In the genomic region with DNA sequence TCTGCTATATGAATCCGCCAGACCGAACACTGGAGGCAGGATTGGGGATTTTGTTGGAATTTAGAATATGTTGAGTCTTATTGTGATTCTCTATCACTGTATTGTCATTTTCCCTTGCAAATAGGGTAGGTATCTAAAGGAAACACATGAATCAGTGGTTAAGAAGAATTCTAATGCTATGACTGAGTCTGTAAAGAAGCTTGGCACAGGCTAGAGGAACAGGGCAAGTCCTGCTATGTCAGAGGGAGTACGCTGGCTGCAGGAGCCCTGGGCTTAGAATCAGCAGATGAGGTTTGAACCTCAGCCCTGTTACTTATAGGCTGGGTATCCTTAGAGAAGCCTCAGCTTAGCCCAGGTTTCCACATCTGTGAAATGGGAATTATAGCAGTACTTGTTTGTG, we compare ENCODE assay signal across 12 cellular contexts.
DNase-seq lines count a peak whose midpoint lies in the region; ATAC-seq and TF ChIP-seq lines count a peak whose summit lies in the region.
"Had no signal": no experiment of that assay in that cellular context is flagged by ENCODE, and none has a peak within 500 bp of the region (broad histone marks: within the 10 kb centered on the region; RNA-seq: fewer than 3 reads in every experiment).

No MANE protein-coding gene starts in this region.

- peaks cover 21% of the 10 kb centered on the region for H3K4me1 Mint-ChIP-seq in activated T-cell treated with anti-CD3 and anti-CD28 coated beads, Interleukin-2, amount 50 U/mL, for 72 hours (ENCODE audit: low read depth)
- H3K4me1 Mint-ChIP-seq in stimulated activated effector memory CD8-positive, alpha-beta T cell treated with anti-CD3 and anti-CD28 coated beads, Interleukin-12 subunit alpha, Interleukin-12 subunit beta, amount 100 ng/mL, for 72 hours, result peaks cover 45% of the 10 kb centered on the region

- H3K27me3 ChIP-seq in SK-N-SH (ENCODE audit: insufficient read depth), result no peaks in the 10 kb centered on the region
- H3K27me3 ChIP-seq: heart right ventricle, upper lobe of left lung had no signal

- no peak for ATAC-seq in activated T-cell treated with anti-CD3 and anti-CD28 coated beads, Interleukin-2, amount 50 U/mL, for 72 hours (replicated peaks in 1 of 2)
- no peak for ATAC-seq in stimulated activated effector memory CD8-positive, alpha-beta T cell treated with anti-CD3 and anti-CD28 coated beads, Interleukin-12 subunit alpha, Interleukin-12 subunit beta, amount 100 ng/mL, for 72 hours

- H3K79me2 ChIP-seq in SK-N-SH (ENCODE audit: insufficient read depth), result no peaks in the 10 kb centered on the region

- no peaks in the 10 kb centered on the region for H3K36me3 ChIP-seq in SK-N-SH (replicated peaks in 1 of 2; ENCODE audit: control insufficient read depth in 1 of 2, insufficient read depth in 2 of 2, low read length in 1 of 2)
- H3K36me3 ChIP-seq: upper lobe of left lung had no signal

- CTCF ChIA-PET in SK-N-SH (lab: Yijun Ruan, JAX), result no interaction called here

- H3K9me3 Mint-ChIP-seq in activated T-cell treated with anti-CD3 and anti-CD28 coated beads, Interleukin-2, amount 50 U/mL, for 72 hours, result peaks cover 2 to 6% of the 10 kb centered on the region in 2 donors
- H3K9me3 Mint-ChIP-seq in stimulated activated effector memory CD8-positive, alpha-beta T cell treated with anti-CD3 and anti-CD28 coated beads, Interleukin-12 subunit alpha, Interleukin-12 subunit beta, amount 100 ng/mL, for 72 hours, result no peaks in the 10 kb centered on the region

- H3K4me3 ChIP-seq in SK-N-SH (ENCODE audit: low read depth in 2 of 2, low read length in 1 of 2), result no peak overlapping the region
- H3K4me3 ChIP-seq: heart right ventricle, SK-N-MC, upper lobe of left lung had no signal

- H3K4me1 ChIP-seq in SK-N-SH (ENCODE audit: control insufficient read depth in 1 of 2, insufficient read depth in 2 of 2, low read depth in 1 of 2, low read length in 1 of 2), result peaks cover 0 to 18% of the 10 kb centered on the region in 2 experiments

- H3K36me3 Mint-ChIP-seq in activated T-cell treated with anti-CD3 and anti-CD28 coated beads, Interleukin-2, amount 50 U/mL, for 72 hours (ENCODE audit: insufficient read depth in 2 of 2), result peaks cover 5 to 9% of the 10 kb centered on the region in 2 donors
- peaks cover 5% of the 10 kb centered on the region for H3K36me3 Mint-ChIP-seq in stimulated activated effector memory CD8-positive, alpha-beta T cell treated with anti-CD3 and anti-CD28 coated beads, Interleukin-12 subunit alpha, Interleukin-12 subunit beta, amount 100 ng/mL, for 72 hours

- TF ChIP-seq EP300 in SK-N-SH (IDR thresholded peaks at IDR 0.05; ENCODE audit: borderline replicate concordance in 1 of 2, low read depth in 1 of 2, low read length in 1 of 2), result peak in 1 of 2 experiments; percentile 59; a peak in 1 of 4 replicates

- TF ChIP-seq CTCF in SK-N-SH (IDR thresholded peaks at IDR 0.05) (no peak; the same call in 1 of the 2 replicates), GM20000 (IDR thresholded peaks at IDR 0.05; ENCODE audit: extremely low read depth, missing control alignments) (no peak)

- H3K4me3 Mint-ChIP-seq in activated T-cell treated with anti-CD3 and anti-CD28 coated beads, Interleukin-2, amount 50 U/mL, for 72 hours, result peak overlapping the region in 1 of 2 donors; percentile 26
- H3K4me3 Mint-ChIP-seq in stimulated activated effector memory CD8-positive, alpha-beta T cell treated with anti-CD3 and anti-CD28 coated beads, Interleukin-12 subunit alpha, Interleukin-12 subunit beta, amount 100 ng/mL, for 72 hours, result peak overlapping the region; percentile 46

- 39% methylated on average over 3 of the region's 3 CpGs for WGBS in SK-N-SH (ENCODE audit: low lambda C conversion rate)

- no peaks in the 10 kb centered on the region for H3K9me2 ChIP-seq in SK-N-SH

- POLR2A ChIA-PET in SK-N-SH (lab: Yijun Ruan, JAX), result no interaction called here

- DNase-seq in activated T-cell treated with anti-CD3 and anti-CD28 coated beads, Interleukin-2, amount 50 U/mL, for 72 hours, result no peak
- no peak for DNase-seq in activated T-cell treated with anti-CD3 and anti-CD28 coated beads for 4 hours
- DNase-seq in SK-N-SH, result no peak
- peak; percentile 92 for DNase-seq in fibroblast of peridontal ligament (ENCODE audit: extremely low read depth)
- no peak for DNase-seq in stimulated activated effector memory CD8-positive, alpha-beta T cell treated with anti-CD3 and anti-CD28 coated beads, Interleukin-12 subunit alpha, Interleukin-12 subunit beta, amount 100 ng/mL, for 72 hours (ENCODE audit: low spot score in 2 of 2)
- DNase-seq in substantia nigra (lab: John Stamatoyannopoulos, UW), result no peak
- no peak for DNase-seq in GM20000 (ENCODE audit: low spot score)
- no peak for DNase-seq in stimulated activated naive CD4-positive, alpha-beta T cell (lab: John Stamatoyannopoulos, UW)
- DNase-seq: heart right ventricle; stimulated activated CD4-positive, alpha-beta T cell treated with anti-CD3 and anti-CD28 coated beads, Interleukin-4, amount 100 ng/mL, for 24 hours; upper lobe of left lung had no signal

- H3K27me3 Mint-ChIP-seq in activated T-cell treated with anti-CD3 and anti-CD28 coated beads, Interleukin-2, amount 50 U/mL, for 72 hours (ENCODE audit: low read depth), result no peaks in the 10 kb centered on the region

- no peaks in the 10 kb centered on the region for H4K20me1 ChIP-seq in SK-N-SH (ENCODE audit: insufficient read depth)

- peaks cover 16% of the 10 kb centered on the region for H3F3A ChIP-seq in SK-N-SH (replicated peaks; ENCODE audit: insufficient read depth)

- TF ChIP-seq RAD21 in SK-N-SH (IDR thresholded peaks at IDR 0.05; ENCODE audit: low read length), result no peak

- H3K27ac ChIP-seq in SK-N-SH (ENCODE audit: low read depth in 2 of 2, low read length in 1 of 2), result peak overlapping the region in 1 of 2 experiments; percentile 72; a peak in 3 of 4 replicates
- no peak overlapping the region for H3K27ac ChIP-seq in substantia nigra (ENCODE audit: low read depth, low read length, poor library complexity, severe bottlenecking)
- H3K27ac ChIP-seq: SK-N-MC, upper lobe of left lung had no signal

- no peak overlapping the region for H2AFZ ChIP-seq in SK-N-SH (ENCODE audit: low read depth)

- no peaks in the 10 kb centered on the region; the same call in 1 of the 2 replicates for H3K9me3 ChIP-seq in SK-N-SH
- H3K9me3 ChIP-seq: upper lobe of left lung had no signal

- H3K9ac ChIP-seq in SK-N-SH, result peak overlapping the region; percentile 1; the same call in 1 of the 2 replicates

- H3K4me2 ChIP-seq in SK-N-SH, result no peak overlapping the region

- peak overlapping the region; percentile 11 for H3K27ac Mint-ChIP-seq in activated T-cell treated with anti-CD3 and anti-CD28 coated beads, Interleukin-2, amount 50 U/mL, for 72 hours
- H3K27ac Mint-ChIP-seq in stimulated activated effector memory CD8-positive, alpha-beta T cell treated with anti-CD3 and anti-CD28 coated beads, Interleukin-12 subunit alpha, Interleukin-12 subunit beta, amount 100 ng/mL, for 72 hours, result peak overlapping the region; percentile 84

TF ChIP-seq in SK-N-SH, 30 proteins besides CTCF, POLR2A, EP300 and RAD21 (continues in another document):
- TF ChIP-seq FOXM1 (IDR thresholded peaks at IDR 0.05; ENCODE audit: low read depth) (no peak), SMC3 (IDR thresholded peaks at IDR 0.05; ENCODE audit: low read depth, low read length) (no peak), ZBTB33 (IDR thresholded peaks at IDR 0.05; ENCODE audit: borderline replicate concordance, low read depth) (no peak), MEF2A (IDR thresholded peaks at IDR 0.05; ENCODE audit: borderline replicate concordance, low read depth) (no peak), SIN3A (IDR thresholded peaks at IDR 0.05; ENCODE audit: borderline replicate concordance, low read depth, low read length) (0 out of 2 replicates have a peak, but pooled peaks have one; percentile 27), EZH2phosphoT487 (IDR thresholded peaks at IDR 0.05; ENCODE audit: borderline replicate concordance, low read depth) (no peak), FOXJ3 (CRISPR knock-in tag; IDR thresholded peaks at IDR 0.05) (no peak), MXI1 (IDR thresholded peaks at IDR 0.05; ENCODE audit: low read depth, low read length) (no peak), ELF1 (IDR thresholded peaks at IDR 0.05) (no peak), JUND (IDR thresholded peaks at IDR 0.05) (peak; percentile 79), YY1 (IDR thresholded peaks at IDR 0.05; ENCODE audit: low read depth) (no peak), TEAD4 (IDR thresholded peaks at IDR 0.05; ENCODE audit: borderline replicate concordance, insufficient read depth) (peak; percentile 62; the same call in 1 of the 2 replicates), GATA2 (CRISPR knock-in tag; IDR thresholded peaks at IDR 0.05) (no peak), CHD2 (IDR thresholded peaks at IDR 0.05; ENCODE audit: low read length, partially characterized antibody) (no peak), NRF1 (IDR thresholded peaks at IDR 0.05; ENCODE audit: low read depth, low read length) (no peak)
- TF ChIP-seq, protein P1, sequence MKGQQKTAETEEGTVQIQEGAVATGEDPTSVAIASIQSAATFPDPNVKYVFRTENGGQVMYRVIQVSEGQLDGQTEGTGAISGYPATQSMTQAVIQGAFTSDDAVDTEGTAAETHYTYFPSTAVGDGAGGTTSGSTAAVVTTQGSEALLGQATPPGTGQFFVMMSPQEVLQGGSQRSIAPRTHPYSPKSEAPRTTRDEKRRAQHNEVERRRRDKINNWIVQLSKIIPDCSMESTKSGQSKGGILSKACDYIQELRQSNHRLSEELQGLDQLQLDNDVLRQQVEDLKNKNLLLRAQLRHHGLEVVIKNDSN (IDR thresholded peaks at IDR 0.05; ENCODE audit: borderline replicate concordance, low read depth), result no peak
- TF ChIP-seq, protein P2, sequence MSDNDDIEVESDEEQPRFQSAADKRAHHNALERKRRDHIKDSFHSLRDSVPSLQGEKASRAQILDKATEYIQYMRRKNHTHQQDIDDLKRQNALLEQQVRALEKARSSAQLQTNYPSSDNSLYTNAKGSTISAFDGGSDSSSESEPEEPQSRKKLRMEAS (IDR thresholded peaks at IDR 0.05; ENCODE audit: low read depth), result peak; percentile 52; the same call in 1 of the 2 replicates
